Comparison of ENCODE assay signal across 9 cellular contexts in genomic region chr17:29294580-29294900, GRCh38. TPM values are rescaled to one million over a fixed set of nuclear protein-coding genes. Genes with fewer than 3 reads are reported as not detected.
DNase-seq lines count a peak whose midpoint lies in the region; ATAC-seq, FAIRE-seq and TF ChIP-seq lines count a peak whose summit lies in the region.
"Had no signal": no experiment of that assay in that cellular context is flagged by ENCODE, and none has a peak within 500 bp of the region (broad histone marks: within the 10 kb centered on the region; RNA-seq: fewer than 3 reads in every experiment).

No MANE protein-coding gene starts in this region.

- H4K20me1 ChIP-seq in GM12878 (ENCODE audit: control insufficient read depth, insufficient read depth): no peaks in the 10 kb centered on the region

- peaks cover 44% of the 10 kb centered on the region for H3K79me2 ChIP-seq in GM12878 (ENCODE audit: control insufficient read depth, insufficient read depth, low read length)

- POLR2A ChIA-PET in GM12878 (lab: Charles Lee): interaction anchor here (1.0 to 1.6 kb wide), 9 partner anchors 8 to 343 kb away, joined by 3 to 13 read pairs (median 7); partner anchors contain the start of genes PHF12 and TAOK1

- peak overlapping the region; percentile 98 for H3K4me3 Mint-ChIP-seq in memory B cell

- intact Hi-C loops in Right ventricle myocardium inferior (cut with DNase I) (loop anchor here (1.0 to 10.0 kb wide), 3 partner anchors 74 to 270 kb away; partner anchors contain the start of genes ABHD15 and TP53I13), GM12878 (cut with micrococcal nuclease; ENCODE audit: unreplicated experiment) (loop anchor here (5.0 kb wide), 1 partner anchor 342 kb away; the partner anchor contains the start of gene PHF12), uterus (cut with DNase I; ENCODE audit: low total_unique reads) (loop anchor here (10.0 kb wide), 1 partner anchor 150 kb away; no protein-coding TSS in a partner anchor)

- TSS peak; percentile 98 for BruUV-seq in GM12878 (replicated peaks; lab: Mats Ljungman, UMichigan)

- SMC1A ChIA-PET in GM12878 (lab: Charles Lee; ENCODE audit: uncharacterized antibody, unreplicated experiment): interaction anchor here (0.9 to 1.1 kb wide), 2 partner anchors 37 to 147 kb away, joined by 3 read pairs; no protein-coding TSS in a partner anchor

- peak overlapping the region; percentile 93 for H3K4me2 ChIP-seq in GM12878 (ENCODE audit: control insufficient read depth, insufficient read depth)

- H3K27ac ChIP-seq in cardiac muscle cell: peak overlapping the region; percentile 96
- peak overlapping the region; percentile 97 for H3K27ac ChIP-seq in GM12878 (ENCODE audit: control insufficient read depth, insufficient read depth)
- H3K27ac ChIP-seq in uterus: peak overlapping the region; percentile 86 to 92

- H3K9me3 ChIP-seq in cardiac muscle cell (ENCODE audit: low read depth): no peaks in the 10 kb centered on the region
- H3K9me3 ChIP-seq in GM12878 (replicated peaks; ENCODE audit: control insufficient read depth, insufficient read depth, low read length): no peaks in the 10 kb centered on the region
- no peaks in the 10 kb centered on the region for H3K9me3 ChIP-seq in uterus

- DNase-seq in cardiac muscle cell (ENCODE audit: low read depth in 1 of 2, low spot score in 1 of 2) (no peak), Right ventricle myocardium inferior (ENCODE audit: missing footprints) (no peak), GM12878 (ENCODE audit: low read depth, low spot score) (no peak), memory B cell (ENCODE audit: low spot score in 2 of 2) (no peak), uterus (no peak), NCI-H524 (lab: John Stamatoyannopoulos, UW) (no peak)

- H3K4me3 ChIP-seq in cardiac muscle cell: peak overlapping the region; percentile 41
- H3K4me3 ChIP-seq in GM12878: peak overlapping the region; percentile 72
- peak overlapping the region; percentile 36 to 65 for H3K4me3 ChIP-seq in uterus

- RAD21 ChIA-PET in GM12878 (lab: Charles Lee; ENCODE audit: unreplicated experiment): interaction anchor here (0.7 to 1.9 kb wide), 8 partner anchors 11 to 483 kb away, joined by 3 to 19 read pairs (median 5); no protein-coding TSS in a partner anchor

- no peak for ATAC-seq in Right ventricle myocardium inferior
- no peak for ATAC-seq in GM12878
- no peak for ATAC-seq in memory B cell (ENCODE audit: low read depth)
- no peak for ATAC-seq in HG03460 (IDR thresholded peaks at IDR 0.05; ENCODE audit: unreplicated experiment)
- no peak for ATAC-seq in GM21515 (IDR thresholded peaks at IDR 0.05; ENCODE audit: unreplicated experiment)

- peak overlapping the region; percentile 97 for H3K27ac Mint-ChIP-seq in memory B cell

- peaks cover 14% of the 10 kb centered on the region for H3K4me1 ChIP-seq in cardiac muscle cell (ENCODE audit: low read depth)
- H3K4me1 ChIP-seq in GM12878 (ENCODE audit: control insufficient read depth, insufficient read depth, low read length): peaks cover 2% of the 10 kb centered on the region; the same call in 1 of the 2 replicates
- peaks cover 9 to 11% of the 10 kb centered on the region in 2 donors for H3K4me1 ChIP-seq in uterus

- H3K4me1 Mint-ChIP-seq in memory B cell: peaks cover 13% of the 10 kb centered on the region

- no peak for TF ChIP-seq RAD21 in GM12878 (IDR thresholded peaks at IDR 0.05; ENCODE audit: insufficient read depth, low read depth, low read length)

- H3K27me3 ChIP-seq in cardiac muscle cell: no peaks in the 10 kb centered on the region
- H3K27me3 ChIP-seq in GM12878 (replicated peaks in 1 of 2; ENCODE audit: control insufficient read depth in 2 of 2, insufficient read depth in 2 of 2, low read length in 1 of 2): no peaks in the 10 kb centered on the region
- no peaks in the 10 kb centered on the region for H3K27me3 ChIP-seq in uterus

- no peak for FAIRE-seq in GM12878 (lab: Jason Lieb, UNC)

- peak overlapping the region; percentile 87 for H3K9ac ChIP-seq in GM12878 (ENCODE audit: control insufficient read depth, insufficient read depth, low read length)

- no peaks in the 10 kb centered on the region for H3K27me3 Mint-ChIP-seq in memory B cell

- H2AFZ ChIP-seq in GM12878 (ENCODE audit: control insufficient read depth, low read depth, low read length): peak overlapping the region; percentile 96

- WGBS in GM12878 (ENCODE audit: insufficient coverage, insufficient replicate concordance, low lambda C conversion rate, missing lambda C conversion rate): 0% methylated on average over 2 of the region's 2 CpGs

- H3K9me3 Mint-ChIP-seq in memory B cell: no peaks in the 10 kb centered on the region

- no peak for TF ChIP-seq EP300 in GM12878 (IDR thresholded peaks at IDR 0.05; ENCODE audit: borderline replicate concordance in 1 of 2, control insufficient read depth in 1 of 2, low read depth in 2 of 2, low read length in 2 of 2)

- in situ Hi-C loops in GM12878 (cut with MboI): no loop called here

- CTCF ChIA-PET in GM12878 (lab: Yijun Ruan, JAX): interaction anchor here (0.7 to 2.9 kb wide), 7 partner anchors 9 to 323 kb away, joined by 3 to 9 read pairs (median 4); no protein-coding TSS in a partner anchor

- H3K36me3 Mint-ChIP-seq in memory B cell: no peaks in the 10 kb centered on the region

- H3K36me3 ChIP-seq in cardiac muscle cell (no peaks in the 10 kb centered on the region), GM12878 (ENCODE audit: control insufficient read depth in 2 of 2, insufficient read depth in 2 of 2, low read length in 1 of 2) (peaks cover 0 to 3% of the 10 kb centered on the region in 2 experiments; a peak in 3 of 4 replicates), uterus (no peaks in the 10 kb centered on the region)

- TF ChIP-seq CTCF in cardiac muscle cell (IDR thresholded peaks at IDR 0.05; ENCODE audit: low read depth, low read length) (no peak), GM12878 (IDR thresholded peaks at IDR 0.05 in 2 of 3, conservative IDR thresholded peaks at IDR 0.05 in 1 of 3; ENCODE audit: control insufficient read depth in 2 of 3, extremely low read depth in 1 of 3, insufficient read depth in 1 of 3, low read depth in 3 of 3, low read length in 3 of 3) (no peak), uterus (IDR thresholded peaks at IDR 0.05) (no peak)

- TF ChIP-seq POLR2A in GM12878 (IDR thresholded peaks at IDR 0.05; ENCODE audit: low read depth, low read length): no peak
- no peak for TF ChIP-seq POLR2A in uterus (IDR thresholded peaks at IDR 0.05)

TF ChIP-seq in GM12878, 131 proteins besides CTCF, POLR2A, EP300 and RAD21 (continues in another document):
- TF ChIP-seq, protein P1, sequence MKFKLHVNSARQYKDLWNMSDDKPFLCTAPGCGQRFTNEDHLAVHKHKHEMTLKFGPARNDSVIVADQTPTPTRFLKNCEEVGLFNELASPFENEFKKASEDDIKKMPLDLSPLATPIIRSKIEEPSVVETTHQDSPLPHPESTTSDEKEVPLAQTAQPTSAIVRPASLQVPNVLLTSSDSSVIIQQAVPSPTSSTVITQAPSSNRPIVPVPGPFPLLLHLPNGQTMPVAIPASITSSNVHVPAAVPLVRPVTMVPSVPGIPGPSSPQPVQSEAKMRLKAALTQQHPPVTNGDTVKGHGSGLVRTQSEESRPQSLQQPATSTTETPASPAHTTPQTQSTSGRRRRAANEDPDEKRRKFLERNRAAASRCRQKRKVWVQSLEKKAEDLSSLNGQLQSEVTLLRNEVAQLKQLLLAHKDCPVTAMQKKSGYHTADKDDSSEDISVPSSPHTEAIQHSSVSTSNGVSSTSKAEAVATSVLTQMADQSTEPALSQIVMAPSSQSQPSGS (IDR thresholded peaks at IDR 0.05; ENCODE audit: low read length): peak; percentile 54; the same call in 1 of the 2 replicates
- 0 out of 2 replicates have a peak, but pooled peaks have one; percentile 6 for TF ChIP-seq ZBED1 (IDR thresholded peaks at IDR 0.05; ENCODE audit: borderline replicate concordance)
- no peak for TF ChIP-seq LARP7 (IDR thresholded peaks at IDR 0.05)

RNA-seq across cellular contexts. Expression of gene NUFIP2, which starts 0.6 kb away (rescaled TPM):
- total RNA-seq in cardiac muscle cell (16.8 and 28.2 TPM in 2 replicates), Right ventricle myocardium inferior (42.3 TPM), GM12878 (2014; rRNA removed) (26.2 and 30.8 TPM in 2 replicates), GM12878 (2014; rRNA removed; fragmentation: Illumina TruSeq; extraction: Trizol) (32.1 and 32.3 TPM in 2 replicates), GM12878 (2021) (31.1 and 32.7 TPM in 2 replicates), uterus (10 to 100 TPM; 15.6 to 62.4 (median 38.7) TPM)
- polyA plus RNA-seq in cardiac muscle cell (9.7 and 15.7 TPM in 2 replicates), GM12878 (2011; rRNA removed) (15.6 and 18.3 TPM in 2 replicates), GM12878 (2014; fragmentation: Illumina TruSeq; extraction: Trizol) (25.4 and 31.1 TPM in 2 replicates), GM12878 (2014; fragmentation: Nextera tagmentation; extraction: Ambion mirVana) (1 to 10 TPM; 4.3 to 5.2 TPM), GM12878 (2014; rRNA removed) (13.3 TPM in 2 replicates), GM12878 (2016; fragmentation: Nextera tagmentation; extraction: Ambion mirVana) (1 to 10 TPM; 3.7 to 5.1 TPM)
- 111 and 118 TPM in 2 replicates for total RNA-seq in GM12878 (2013; cell fraction: nucleolus; rRNA removed)
- 9.1 TPM for polyA plus RNA-seq in GM12878 (2011; ENCODE audit: low read depth)
- 8.7 and 13.4 TPM in 2 replicates for polyA plus RNA-seq in GM12878 (2011; cell fraction: cytosol; rRNA removed)
- polyA plus RNA-seq in GM12878 (2011; cell fraction: nucleus; rRNA removed): 27.5 and 46.1 TPM in 2 replicates
- polyA plus RNA-seq in GM12878 (2012): 14.4 and 15.8 TPM in 2 replicates
- polyA minus RNA-seq in GM12878 (2011; rRNA and poly(A)+ RNA removed): 12.8 and 17.3 TPM in 2 replicates
- polyA minus RNA-seq in GM12878 (2011; cell fraction: cytosol; rRNA and poly(A)+ RNA removed): 13.4 and 22.1 TPM in 2 replicates
- polyA minus RNA-seq in GM12878 (2011; cell fraction: nucleus; rRNA and poly(A)+ RNA removed): 29.7 and 51.9 TPM in 2 replicates

RNA-seq across cellular contexts. Expression of gene CRYBA1, which starts 47.9 kb away (rescaled TPM):
- not detected in 2 replicates for total RNA-seq in cardiac muscle cell
- polyA plus RNA-seq in cardiac muscle cell: not detected in 2 replicates
- total RNA-seq in Right ventricle myocardium inferior: not detected
- not detected in 2 replicates for total RNA-seq in GM12878 (2013; cell fraction: nucleolus; rRNA removed)
- total RNA-seq in GM12878 (2014; rRNA removed): not detected in 2 replicates
- total RNA-seq in GM12878 (2014; rRNA removed; fragmentation: Illumina TruSeq; extraction: Trizol): not detected in 2 replicates
- not detected in 2 replicates for total RNA-seq in GM12878 (2021)
- polyA plus RNA-seq in GM12878 (2011; ENCODE audit: low read depth): not detected
- polyA plus RNA-seq in GM12878 (2011; rRNA removed): not detected in 2 replicates
- polyA plus RNA-seq in GM12878 (2011; cell fraction: cytosol; rRNA removed): not detected in 2 replicates
- not detected in 2 replicates for polyA plus RNA-seq in GM12878 (2011; cell fraction: nucleus; rRNA removed)
- polyA plus RNA-seq in GM12878 (2012): not detected in 2 replicates
- polyA plus RNA-seq in GM12878 (2014; fragmentation: Illumina TruSeq; extraction: Trizol): not detected in 2 replicates
- polyA plus RNA-seq in GM12878 (2014; fragmentation: Nextera tagmentation; extraction: Ambion mirVana): not detected
- not detected in 2 replicates for polyA plus RNA-seq in GM12878 (2014; rRNA removed)
- not detected for polyA plus RNA-seq in GM12878 (2016; fragmentation: Nextera tagmentation; extraction: Ambion mirVana)
- polyA minus RNA-seq in GM12878 (2011; rRNA and poly(A)+ RNA removed): not detected in 2 replicates
- polyA minus RNA-seq in GM12878 (2011; cell fraction: cytosol; rRNA and poly(A)+ RNA removed): not detected in 2 replicates
- polyA minus RNA-seq in GM12878 (2011; cell fraction: nucleus; rRNA and poly(A)+ RNA removed): not detected in 2 replicates
- total RNA-seq in uterus: not detected
- total RNA-seq: T-helper 2 cell treated with Interferon-gamma antibody and Interleukin-4, amounts not matched to agents 100 ng/mL and 5 ng/mL, for 36 hours had no signal
